ENCODE assay signal across 21 cellular contexts in genomic region chr3:47985376-47985775, GRCh38. TPM values are rescaled to one million over a fixed set of nuclear protein-coding genes. Genes with fewer than 3 reads are reported as not detected.
DNase-seq lines count a peak whose midpoint lies in the region; ATAC-seq, FAIRE-seq and TF ChIP-seq lines count a peak whose summit lies in the region.
"Had no signal": no experiment of that assay in that cellular context is flagged by ENCODE, and none has a peak within 500 bp of the region (broad histone marks: within the 10 kb centered on the region; RNA-seq: fewer than 3 reads in every experiment).

No MANE protein-coding gene starts in this region.

- DNase-seq in GM12878 (ENCODE audit: low read depth, low spot score): no peak
- DNase-seq in mesothelial cell of epicardium (ENCODE audit: low spot score in 2 of 2, unreplicated experiment in 2 of 2): no peak
- no peak for DNase-seq in NAMALWA (ENCODE audit: low spot score)
- no peak for DNase-seq in GM23338 (ENCODE audit: low spot score)
- DNase-seq in erythroblast (lab: John Stamatoyannopoulos, UW): no peak
- no peak for DNase-seq in thyroid gland
- DNase-seq: activated CD4-positive, alpha-beta T cell treated with anti-CD3 and anti-CD28 coated beads, Interleukin-2, amount 50 U/mL, for 1 hour; activated naive CD4-positive, alpha-beta T cell treated with anti-CD3 and anti-CD28 coated beads, Interleukin-2, amount 10 ng/mL, durations not matched to agents 7 days and 5 days; CD4-positive, alpha-beta T cell; DMS79; mammary epithelial cell; NCI-H524; nephron progenitor cell had no signal

- H4K20me1 ChIP-seq in GM12878 (ENCODE audit: control insufficient read depth, insufficient read depth) (no peaks in the 10 kb centered on the region), GM23338 (replicated peaks; ENCODE audit: insufficient read depth) (peaks cover 10% of the 10 kb centered on the region)

- POLR2A ChIA-PET in HEK293 (lab: Yijun Ruan, JAX) (no interaction called here), GM12878 (lab: Charles Lee) (no interaction called here)

- H3K27ac Mint-ChIP-seq in mesothelial cell of epicardium: peak overlapping the region; percentile 7
- H3K27ac Mint-ChIP-seq in GM23338: no peak overlapping the region
- H3K27ac Mint-ChIP-seq: activated naive CD4-positive, alpha-beta T cell treated with anti-CD3 and anti-CD28 coated beads, Interleukin-2, amount 10 ng/mL, durations not matched to agents 7 days and 5 days; CD4-positive, alpha-beta T cell; nephron progenitor cell; stimulated activated memory B cell treated with anti-CD40 and anti-IgM and Interleukin-4, amounts not matched to agents 10 μg/mL and 1 μg/mL and 100 μg/mL, for 72 hours; type B pancreatic cell had no signal

- peaks cover 6% of the 10 kb centered on the region for H3K4me1 Mint-ChIP-seq in mesothelial cell of epicardium
- peaks cover 7% of the 10 kb centered on the region for H3K4me1 Mint-ChIP-seq in GM23338
- H3K4me1 Mint-ChIP-seq: activated naive CD4-positive, alpha-beta T cell treated with anti-CD3 and anti-CD28 coated beads, Interleukin-2, amount 10 ng/mL, durations not matched to agents 7 days and 5 days had no signal

- no peaks in the 10 kb centered on the region for H3K36me3 Mint-ChIP-seq in mesothelial cell of epicardium
- H3K36me3 Mint-ChIP-seq in GM23338 (ENCODE audit: low read depth): no peaks in the 10 kb centered on the region; the same call in 2 of the 3 replicates
- H3K36me3 Mint-ChIP-seq: activated naive CD4-positive, alpha-beta T cell treated with anti-CD3 and anti-CD28 coated beads, Interleukin-2, amount 10 ng/mL, durations not matched to agents 7 days and 5 days had no signal

- H3K4me3 Mint-ChIP-seq in mesothelial cell of epicardium (no peak overlapping the region), GM23338 (no peak overlapping the region)
- H3K4me3 Mint-ChIP-seq: activated naive CD4-positive, alpha-beta T cell treated with anti-CD3 and anti-CD28 coated beads, Interleukin-2, amount 10 ng/mL, durations not matched to agents 7 days and 5 days; CD4-positive, alpha-beta T cell; nephron progenitor cell; stimulated activated memory B cell treated with anti-CD40 and anti-IgM and Interleukin-4, amounts not matched to agents 10 μg/mL and 1 μg/mL and 100 μg/mL, for 72 hours; type B pancreatic cell had no signal

- peak overlapping the region; percentile 57 for H3K27ac ChIP-seq in C4-2B
- H3K27ac ChIP-seq in HEK293 (ENCODE audit: extremely low read depth, low read depth, low read length): no peak overlapping the region
- no peak overlapping the region for H3K27ac ChIP-seq in GM12878 (ENCODE audit: control insufficient read depth, insufficient read depth)
- no peak overlapping the region for H3K27ac ChIP-seq in GM23338 (ENCODE audit: low read depth)
- H3K27ac ChIP-seq in thyroid gland: no peak overlapping the region
- H3K27ac ChIP-seq: epithelial cell of prostate had no signal

- H3K4me1 ChIP-seq in HEK293 (ENCODE audit: control insufficient read depth, insufficient read depth, low read length): peaks cover 4% of the 10 kb centered on the region
- H3K4me1 ChIP-seq in GM12878 (ENCODE audit: control insufficient read depth, insufficient read depth, low read length): no peaks in the 10 kb centered on the region
- no peaks in the 10 kb centered on the region for H3K4me1 ChIP-seq in GM23338 (ENCODE audit: insufficient read depth)
- peaks cover 0 to 6% of the 10 kb centered on the region in 2 donors for H3K4me1 ChIP-seq in thyroid gland

- ATAC-seq in GM12878 (no peak), GM23338 (no peak)
- ATAC-seq: stimulated activated memory B cell treated with anti-CD40 and anti-IgM and Interleukin-4, amounts not matched to agents 10 μg/mL and 1 μg/mL and 100 μg/mL, for 72 hours had no signal

- H3K27me3 Mint-ChIP-seq in mesothelial cell of epicardium (ENCODE audit: low read depth) (no peaks in the 10 kb centered on the region), GM23338 (ENCODE audit: insufficient read depth, low read depth, poor library complexity) (no peaks in the 10 kb centered on the region)
- H3K27me3 Mint-ChIP-seq: activated naive CD4-positive, alpha-beta T cell treated with anti-CD3 and anti-CD28 coated beads, Interleukin-2, amount 10 ng/mL, durations not matched to agents 7 days and 5 days; CD4-positive, alpha-beta T cell; stimulated activated memory B cell treated with anti-CD40 and anti-IgM and Interleukin-4, amounts not matched to agents 10 μg/mL and 1 μg/mL and 100 μg/mL, for 72 hours; type B pancreatic cell had no signal

- no peak for TF ChIP-seq RAD21 in GM12878 (IDR thresholded peaks at IDR 0.05; ENCODE audit: insufficient read depth, low read depth, low read length)

- RAD21 ChIA-PET in GM12878 (lab: Charles Lee; ENCODE audit: unreplicated experiment): no interaction called here

- no peak overlapping the region for H2AFZ ChIP-seq in GM12878 (ENCODE audit: control insufficient read depth, low read depth, low read length)
- no peak overlapping the region for H2AFZ ChIP-seq in GM23338

- SMC1A ChIA-PET in GM12878 (lab: Charles Lee; ENCODE audit: uncharacterized antibody, unreplicated experiment): no interaction called here

- no peak overlapping the region for H3K9ac ChIP-seq in GM12878 (ENCODE audit: control insufficient read depth, insufficient read depth, low read length)

- TF ChIP-seq POLR2A in GM12878 (IDR thresholded peaks at IDR 0.05; ENCODE audit: low read depth, low read length): no peak
- TF ChIP-seq POLR2A in erythroblast (IDR thresholded peaks at IDR 0.05; ENCODE audit: low read length): no peak
- no peak for TF ChIP-seq POLR2A in thyroid gland (IDR thresholded peaks at IDR 0.05)

- CTCF ChIA-PET in HEK293 (lab: Yijun Ruan, JAX): interaction anchor here (0.5 to 1.4 kb wide), 3 partner anchors 129 to 148 kb away, joined by 3 to 4 read pairs (median 3); no protein-coding TSS in a partner anchor
- CTCF ChIA-PET in GM12878 (lab: Yijun Ruan, JAX): interaction anchor here (1.2 kb wide), 1 partner anchor 166 kb away, joined by 3 read pairs; no protein-coding TSS in a partner anchor

- peaks cover 0 to 5% of the 10 kb centered on the region in 2 experiments; a peak in 2 of 3 replicates for H3K36me3 ChIP-seq in HEK293 (ENCODE audit: control insufficient read depth in 2 of 2, insufficient read depth in 1 of 2, low read length in 2 of 2)
- 0 out of 4 replicates have a peak, but pooled peaks cover 0 to 4% of the 10 kb centered on the region in 2 experiments for H3K36me3 ChIP-seq in GM12878 (ENCODE audit: control insufficient read depth in 2 of 2, insufficient read depth in 2 of 2, low read length in 1 of 2)
- no peaks in the 10 kb centered on the region for H3K36me3 ChIP-seq in GM23338 (ENCODE audit: insufficient read depth)
- no peaks in the 10 kb centered on the region for H3K36me3 ChIP-seq in thyroid gland

- intact Hi-C loops in GM12878 (cut with micrococcal nuclease; ENCODE audit: unreplicated experiment) (loop anchor here (5.0 kb wide), 1 partner anchor 463 kb away; no protein-coding TSS in a partner anchor), thyroid gland (cut with DNase I) (no loop called here)

- no TSS peak for BruUV-seq in GM12878 (replicated peaks; lab: Mats Ljungman, UMichigan)

- no peaks in the 10 kb centered on the region for H3K27me3 ChIP-seq in GM12878 (replicated peaks in 1 of 2; ENCODE audit: control insufficient read depth in 2 of 2, insufficient read depth in 2 of 2, low read length in 1 of 2)
- H3K27me3 ChIP-seq in GM23338 (ENCODE audit: insufficient read depth): no peaks in the 10 kb centered on the region
- H3K27me3 ChIP-seq in thyroid gland: no peaks in the 10 kb centered on the region

- H3K4me2 ChIP-seq in GM12878 (ENCODE audit: control insufficient read depth, insufficient read depth) (no peak overlapping the region), GM23338 (no peak overlapping the region)

- H3K9me2 ChIP-seq in GM23338 (ENCODE audit: insufficient read depth): no peaks in the 10 kb centered on the region

- H3K4me3 ChIP-seq in HEK293 (ENCODE audit: low read depth, low read length) (no peak overlapping the region), GM12878 (no peak overlapping the region), GM23338 (no peak overlapping the region), thyroid gland (replicated peaks in 1 of 3) (no peak overlapping the region)

- in situ Hi-C loops in GM12878 (cut with MboI): no loop called here

- FAIRE-seq in GM12878 (lab: Jason Lieb, UNC): peak; percentile 13
- FAIRE-seq: astrocyte, colon, TTC549 had no signal

- H3K9me3 Mint-ChIP-seq in mesothelial cell of epicardium (no peaks in the 10 kb centered on the region), GM23338 (no peaks in the 10 kb centered on the region)
- H3K9me3 Mint-ChIP-seq: activated naive CD4-positive, alpha-beta T cell treated with anti-CD3 and anti-CD28 coated beads, Interleukin-2, amount 10 ng/mL, durations not matched to agents 7 days and 5 days; CD4-positive, alpha-beta T cell; nephron progenitor cell; stimulated activated memory B cell treated with anti-CD40 and anti-IgM and Interleukin-4, amounts not matched to agents 10 μg/mL and 1 μg/mL and 100 μg/mL, for 72 hours; type B pancreatic cell had no signal

- TF ChIP-seq CTCF in C4-2B (conservative IDR thresholded peaks at IDR 0.05) (no peak), HEK293 (tag by site-specific recombination; IDR thresholded peaks at IDR 0.05) (no peak), GM12878 (IDR thresholded peaks at IDR 0.05 in 2 of 3, conservative IDR thresholded peaks at IDR 0.05 in 1 of 3; ENCODE audit: control insufficient read depth in 2 of 3, extremely low read depth in 1 of 3, insufficient read depth in 1 of 3, low read depth in 3 of 3, low read length in 3 of 3) (no peak), mesothelial cell of epicardium (IDR thresholded peaks at IDR 0.05; ENCODE audit: unreplicated experiment) (no peak), GM23338 (conservative IDR thresholded peaks at IDR 0.05; ENCODE audit: low read depth in 2 of 2) (no peak), thyroid gland (IDR thresholded peaks at IDR 0.05) (no peak)

- H3K9me3 ChIP-seq in HEK293 (ENCODE audit: control insufficient read depth, insufficient read depth, low read depth, low read length) (no peaks in the 10 kb centered on the region), GM12878 (replicated peaks; ENCODE audit: control insufficient read depth, insufficient read depth, low read length) (no peaks in the 10 kb centered on the region), thyroid gland (no peaks in the 10 kb centered on the region)

- H3F3A ChIP-seq in GM23338 (replicated peaks; ENCODE audit: low read depth): no peaks in the 10 kb centered on the region

- H3K79me2 ChIP-seq in GM12878 (ENCODE audit: control insufficient read depth, insufficient read depth, low read length) (peaks cover 3% of the 10 kb centered on the region), GM23338 (replicated peaks; ENCODE audit: insufficient read depth) (peaks cover 56% of the 10 kb centered on the region)

- TF ChIP-seq EP300 in GM12878 (IDR thresholded peaks at IDR 0.05; ENCODE audit: borderline replicate concordance in 1 of 2, control insufficient read depth in 1 of 2, low read depth in 2 of 2, low read length in 2 of 2): no peak

RNA-seq across cellular contexts. Expression of gene MAP4, which starts 30.8 kb away (rescaled TPM):
- total RNA-seq in GM12878 (2013; cell fraction: nucleolus; rRNA removed): 186 and 198 TPM in 2 replicates
- total RNA-seq in GM12878 (2014; rRNA removed) (31.9 and 35.6 TPM in 2 replicates), GM12878 (2014; rRNA removed; fragmentation: Illumina TruSeq; extraction: Trizol) (32.8 and 35.0 TPM in 2 replicates), GM12878 (2021) (145 and 147 TPM in 2 replicates), mesothelial cell of epicardium (153 to 160 TPM (median 158 TPM) in 3 replicates), thyroid gland (100 to 1,000 TPM in 1 of 4 donors, 10 to 100 TPM in 3; 75.5 to 103 (median 88.0) TPM)
- polyA plus RNA-seq in GM12878 (2011; ENCODE audit: low read depth): 38.8 TPM
- polyA plus RNA-seq in GM12878 (2011; rRNA removed) (29.7 and 44.3 TPM in 2 replicates), GM12878 (2014; fragmentation: Illumina TruSeq; extraction: Trizol) (80.0 and 85.6 TPM in 2 replicates), GM12878 (2014; fragmentation: Nextera tagmentation; extraction: Ambion mirVana) (10 to 100 TPM; 22.2 to 29.1 TPM), GM12878 (2014; rRNA removed) (50.1 and 65.0 TPM in 2 replicates), GM12878 (2016; fragmentation: Nextera tagmentation; extraction: Ambion mirVana) (10 to 100 TPM; 95.9 to 96.4 TPM), GM23338 (2016; fragmentation: Nextera tagmentation; extraction: Ambion mirVana) (102 and 113 TPM in 2 replicates)
- polyA plus RNA-seq in GM12878 (2011; cell fraction: cytosol; rRNA removed): 31.4 and 39.7 TPM in 2 replicates
- polyA plus RNA-seq in GM12878 (2011; cell fraction: nucleus; rRNA removed): 92.4 and 104 TPM in 2 replicates
- 74.5 and 85.2 TPM in 2 replicates for polyA plus RNA-seq in GM12878 (2012)
- 42.6 and 45.9 TPM in 2 replicates for polyA minus RNA-seq in GM12878 (2011; rRNA and poly(A)+ RNA removed)
- polyA minus RNA-seq in GM12878 (2011; cell fraction: cytosol; rRNA and poly(A)+ RNA removed): 32.7 and 39.6 TPM in 2 replicates
- 23.9 and 44.0 TPM in 2 replicates for polyA minus RNA-seq in GM12878 (2011; cell fraction: nucleus; rRNA and poly(A)+ RNA removed)
- 103 and 108 TPM in 2 replicates for total RNA-seq in GM23338 (2014; rRNA removed; shearing (Covaris generic))
